Comparison of ENCODE assay signal across 9 cellular contexts in genomic region chr5:136686192-136686872, GRCh38.
A peak's percentile ranks its signal among the peaks of the same experiment; 100 is the strongest.
DNase-seq lines count a peak whose midpoint lies in the region; ATAC-seq lines count a peak whose summit lies in the region.
"Had no signal": no experiment of that assay in that cellular context is flagged by ENCODE, and none has a peak within 500 bp of the region (broad histone marks: within the 10 kb centered on the region; RNA-seq: fewer than 3 reads in every experiment).

No MANE protein-coding gene starts in this region.

- peaks cover 8% of the 10 kb centered on the region for H3K9me3 Mint-ChIP-seq in activated CD8-positive, alpha-beta memory T cell treated with anti-CD3 and anti-CD28 coated beads, Interleukin-2, amount 10 ng/mL, durations not matched to agents 7 days and 5 days (ENCODE audit: low read depth)

- ATAC-seq in HG02759 (IDR thresholded peaks at IDR 0.05; ENCODE audit: unreplicated experiment) = no peak
- ATAC-seq in activated CD8-positive, alpha-beta memory T cell treated with anti-CD3 and anti-CD28 coated beads, Interleukin-2, amount 10 ng/mL, durations not matched to agents 7 days and 5 days = no peak

- no peaks in the 10 kb centered on the region for H3K4me1 Mint-ChIP-seq in activated CD8-positive, alpha-beta memory T cell treated with anti-CD3 and anti-CD28 coated beads, Interleukin-2, amount 10 ng/mL, durations not matched to agents 7 days and 5 days

- no peak overlapping the region for H3K27ac Mint-ChIP-seq in activated CD8-positive, alpha-beta memory T cell treated with anti-CD3 and anti-CD28 coated beads, Interleukin-2, amount 10 ng/mL, durations not matched to agents 7 days and 5 days
- H3K27ac Mint-ChIP-seq: activated T-helper 2 cell treated with anti-CD3 and anti-CD28 coated beads, Interferon-gamma antibody, Interleukin-2, Interleukin-4, amounts not matched to agents 10 μg/mL and 5 μg/mL and 100 μg/mL, durations not matched to agents 14 hours and 24 hours and 36 hours had no signal

- DNase-seq in D341Med (ENCODE audit: low spot score) (peak; percentile 54), HT-29 (ENCODE audit: low spot score) (peak; percentile 17), T1000 (lab: John Stamatoyannopoulos, UW) (peak; percentile 11), islet precursor cell (peak; percentile 85), NCI-H2227 treated with DMSO at 0.1 percent for 48 hours (lab: John Stamatoyannopoulos, UW) (no peak), NCI-H2081 treated with DMSO at 0.1 percent for 48 hours (lab: John Stamatoyannopoulos, UW) (no peak)
- no peak for DNase-seq in activated CD8-positive, alpha-beta memory T cell treated with anti-CD3 and anti-CD28 coated beads, Interleukin-2, amount 10 ng/mL, durations not matched to agents 7 days and 5 days

- no peaks in the 10 kb centered on the region for H3K36me3 Mint-ChIP-seq in activated CD8-positive, alpha-beta memory T cell treated with anti-CD3 and anti-CD28 coated beads, Interleukin-2, amount 10 ng/mL, durations not matched to agents 7 days and 5 days

- CTCF ChIA-PET in activated CD8-positive, alpha-beta memory T cell treated with anti-CD3 and anti-CD28 coated beads, Interleukin-2, amount 10 ng/mL, durations not matched to agents 7 days and 5 days (lab: Charles Lee) = interaction anchor here (0.8 to 1.2 kb wide), 2 partner anchors 82 to 437 kb away, joined by 3 read pairs; no protein-coding TSS in a partner anchor

- H3K27me3 Mint-ChIP-seq in activated CD8-positive, alpha-beta memory T cell treated with anti-CD3 and anti-CD28 coated beads, Interleukin-2, amount 10 ng/mL, durations not matched to agents 7 days and 5 days = no peaks in the 10 kb centered on the region

- H3K4me3 Mint-ChIP-seq in activated CD8-positive, alpha-beta memory T cell treated with anti-CD3 and anti-CD28 coated beads, Interleukin-2, amount 10 ng/mL, durations not matched to agents 7 days and 5 days = no peak overlapping the region

Comparison
In these comparisons a context has a peak if more than half of its experiments do, and no peak if none do; other contexts are left out.
1. DNase-seq: peak in D341Med (single experiment), HT-29 (single experiment), T1000 (single experiment) and islet precursor cell (single experiment); none in activated CD8-positive, alpha-beta memory T cell treated with anti-CD3 and anti-CD28 coated beads, Interleukin-2, amount 10 ng/mL, durations not matched to agents 7 days and 5 days (single experiment), NCI-H2227 treated with DMSO at 0.1 percent for 48 hours (single experiment) and NCI-H2081 treated with DMSO at 0.1 percent for 48 hours (single experiment).